ENCODE assay signal across 16 cellular contexts in the genomic region with DNA sequence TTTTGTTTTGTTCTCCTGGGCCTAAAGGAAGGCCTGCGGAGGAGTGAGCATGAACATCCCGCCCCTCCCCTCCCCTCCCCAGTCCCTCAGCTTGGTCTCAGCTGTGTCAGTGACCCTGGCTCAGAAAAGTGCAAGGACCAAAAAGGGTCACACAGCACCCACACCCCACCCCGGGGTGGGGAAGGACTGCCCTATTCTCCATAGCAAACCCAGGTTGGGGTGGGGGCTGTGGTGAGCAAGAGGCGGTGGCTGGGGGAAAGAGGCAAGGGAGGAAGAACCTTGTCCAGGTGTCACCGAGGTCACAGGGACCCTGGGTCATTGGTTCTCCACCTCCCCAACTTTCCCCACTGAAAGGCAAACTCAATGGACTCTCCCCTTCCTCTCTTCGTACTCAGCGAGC. TPM values are rescaled to one million over a fixed set of nuclear protein-coding genes. Genes with fewer than 3 reads are reported as not detected.
"Had no signal": no experiment of that assay in that cellular context is flagged by ENCODE, and none has a peak within 500 bp of the region (broad histone marks: within the 10 kb centered on the region; RNA-seq: fewer than 3 reads in every experiment).

No MANE protein-coding gene starts in this region.

- H2AFZ ChIP-seq: parathyroid adenoma had no signal

- H3K9ac ChIP-seq: parathyroid adenoma had no signal

- H3K79me2 ChIP-seq: parathyroid adenoma had no signal

- H3K9me3 Mint-ChIP-seq: activated CD4-positive, alpha-beta T cell treated with anti-CD3 and anti-CD28 coated beads, Interleukin-2, amount 10 ng/mL, durations not matched to agents 24 days and 14 days; activated naive CD4-positive, alpha-beta T cell treated with anti-CD3 and anti-CD28 coated beads, Interleukin-2, amount 50 U/mL, for 72 hours; activated T-cell treated with anti-CD3 and anti-CD28 coated beads, Interleukin-2, amount 50 U/mL, for 4 hours had no signal

- H3K36me3 ChIP-seq: cardiac muscle cell had no signal

- H3K4me3 ChIP-seq: cardiac muscle cell, lung had no signal

- H3K4me1 ChIP-seq: parathyroid adenoma had no signal

- H3K27ac Mint-ChIP-seq: activated CD4-positive, alpha-beta T cell treated with anti-CD3 and anti-CD28 coated beads, Interleukin-2, amount 10 ng/mL, durations not matched to agents 24 days and 14 days; activated CD8-positive, alpha-beta T cell treated with anti-CD3 and anti-CD28 coated beads for 36 hours; activated naive CD4-positive, alpha-beta T cell treated with anti-CD3 and anti-CD28 coated beads, Interleukin-2, amount 50 U/mL, for 72 hours had no signal

- H3K27ac ChIP-seq: cardiac muscle cell, parathyroid adenoma had no signal

- DNase-seq: activated CD4-positive, alpha-beta T cell treated with anti-CD3 and anti-CD28 coated beads, Interleukin-2, amount 10 ng/mL, durations not matched to agents 24 days and 14 days; activated CD8-positive, alpha-beta T cell treated with anti-CD3 and anti-CD28 coated beads for 36 hours; activated gamma-delta T cell; activated T-cell treated with anti-CD3 and anti-CD28 coated beads, Interleukin-2, amount 50 U/mL, for 4 hours; hypothalamus; stimulated activated CD4-positive, alpha-beta T cell treated with anti-CD3 and anti-CD28 coated beads, Interleukin-12 subunit alpha, Interleukin-12 subunit beta, amount 100 ng/mL, for 4 hours; stimulated activated CD4-positive, alpha-beta T cell treated with anti-CD3 and anti-CD28 coated beads, Interleukin-1b, Interleukin-23, amount 100 ng/mL, for 48 hours; stimulated activated CD8-positive, alpha-beta memory T cell treated with anti-CD3 and anti-CD28 coated beads, Interleukin-4, amount 100 ng/mL, for 48 hours; stimulated activated naive CD4-positive, alpha-beta T cell had no signal

RNA-seq across cellular contexts. Expression of gene MSX1, which starts 7.6 kb away (rescaled TPM):
- total RNA-seq: activated CD4-positive, alpha-beta T cell treated with anti-CD3 and anti-CD28 coated beads, Interleukin-2, amount 10 ng/mL, durations not matched to agents 24 days and 14 days; activated naive CD4-positive, alpha-beta T cell treated with anti-CD3 and anti-CD28 coated beads, Interleukin-2, amount 50 U/mL, for 72 hours; mononuclear cell; T-helper 1 cell treated with Interleukin-12 subunit alpha and Interleukin-12 subunit beta and Interleukin-4 antibody, amounts not matched to agents 30 ng/mL and 1 ng/mL, for 36 hours had no signal
- polyA plus RNA-seq: keratinocyte had no signal
